In the genomic region with DNA sequence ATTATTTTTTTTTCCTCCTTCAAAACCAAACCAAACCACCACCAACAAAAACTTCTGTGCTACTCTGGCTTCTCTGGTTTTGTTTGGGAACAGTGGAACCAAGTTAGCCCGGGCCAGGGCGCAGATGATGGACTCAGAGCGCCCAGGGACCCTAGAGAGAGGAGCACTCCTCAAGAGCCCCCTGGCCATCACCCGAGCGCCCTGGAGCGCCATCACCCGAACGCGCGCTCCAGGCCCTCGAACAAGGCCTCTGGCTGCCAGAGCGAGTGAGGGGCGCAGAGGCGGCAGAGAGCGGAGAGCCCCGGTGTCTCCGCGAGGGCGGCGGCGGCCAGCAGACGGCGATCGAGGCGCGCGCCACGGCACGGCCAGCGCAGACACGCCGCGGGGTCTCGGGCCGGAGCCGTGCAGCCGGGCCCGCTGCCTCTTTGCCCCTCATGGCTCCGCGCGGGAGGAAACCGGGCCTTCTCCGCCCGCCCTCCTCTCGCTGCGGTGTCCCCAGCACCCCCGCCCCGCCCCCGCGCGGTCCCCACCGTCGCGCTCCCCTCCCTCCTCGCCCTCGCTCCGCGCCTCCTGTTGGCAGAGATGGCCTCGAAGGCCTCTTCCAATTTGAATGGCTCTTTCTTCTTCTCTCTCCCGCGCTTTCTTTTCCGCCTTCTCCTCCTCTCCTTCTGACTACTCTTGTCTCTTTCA, we compare ENCODE assay signal across 1 cellular context.
TF ChIP-seq lines count a peak whose summit lies in the region.

No MANE protein-coding gene starts in this region.

TF ChIP-seq in endothelial cell of umbilical vein, 7 proteins besides CTCF, POLR2A, EP300 and RAD21:
- TF ChIP-seq POLR2AphosphoS5 (IDR thresholded peaks at IDR 0.05; ENCODE audit: insufficient read depth, low read depth, low read length) = no peak
- peak; percentile 48 for TF ChIP-seq EZH2 (IDR thresholded peaks at IDR 0.05; ENCODE audit: borderline replicate concordance, low read depth, low read length, severe bottlenecking)
